12 cellular contexts compared by ENCODE assay signal in the genomic region with DNA sequence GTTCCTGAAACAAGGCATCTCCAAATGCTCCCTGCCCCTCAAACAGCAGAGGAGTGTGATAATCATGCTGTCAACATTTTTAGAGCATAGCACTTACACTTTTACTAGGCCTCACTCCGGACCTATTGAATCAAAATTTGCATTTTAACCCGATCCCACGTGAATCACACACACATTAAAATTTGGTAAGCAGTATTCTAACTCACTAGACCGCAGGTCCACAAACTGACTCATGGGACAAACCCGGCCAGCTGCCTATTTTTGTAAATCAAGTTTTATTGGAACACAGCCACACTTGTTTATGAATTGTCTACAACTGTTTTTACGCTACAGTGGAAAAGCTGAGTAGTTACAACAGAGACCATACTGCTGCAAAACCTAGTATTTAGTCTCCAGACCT. TPM values are rescaled to one million over a fixed set of nuclear protein-coding genes. Genes with fewer than 3 reads are reported as not detected.
A peak's percentile ranks its signal among the peaks of the same experiment; 100 is the strongest.
DNase-seq lines count a peak whose midpoint lies in the region; ATAC-seq and TF ChIP-seq lines count a peak whose summit lies in the region.
"Had no signal": no experiment of that assay in that cellular context is flagged by ENCODE, and none has a peak within 500 bp of the region (broad histone marks: within the 10 kb centered on the region; RNA-seq: fewer than 3 reads in every experiment).

No MANE protein-coding gene starts in this region.

- H3K36me3 ChIP-seq in tibial artery, result peaks cover 20 to 50% (median 30%) of the 10 kb centered on the region in 3 donors
- H3K36me3 ChIP-seq in CD8-positive, alpha-beta memory T cell (ENCODE audit: insufficient read depth, low read length), result peaks cover 14% of the 10 kb centered on the region

- no peaks in the 10 kb centered on the region for H3K27me3 ChIP-seq in tibial artery
- no peaks in the 10 kb centered on the region for H3K27me3 ChIP-seq in CD8-positive, alpha-beta memory T cell (ENCODE audit: insufficient read depth, low read length, poor library complexity, severe bottlenecking)

- H3K4me1 Mint-ChIP-seq in CD8-positive, alpha-beta memory T cell, result no peaks in the 10 kb centered on the region

- intact Hi-C loops in tibial artery (cut with DNase I; ENCODE audit: low total_unique reads), result no loop called here

- no peaks in the 10 kb centered on the region for H3K27me3 Mint-ChIP-seq in CD8-positive, alpha-beta memory T cell

- CTCF ChIA-PET in CD8-positive, alpha-beta memory T cell (lab: Charles Lee), result interaction anchor here (4.3 kb wide), 1 partner anchor 11 kb away, joined by 17 read pairs; no protein-coding TSS in a partner anchor

- ATAC-seq in GM18861 (IDR thresholded peaks at IDR 0.05; ENCODE audit: unreplicated experiment), result no peak
- ATAC-seq: activated CD4-positive, CD25-positive, alpha-beta regulatory T cell treated with anti-CD3 and anti-CD28 coated beads, Interleukin-2, amount 50 U/mL, for 24 hours had no signal

- POLR2A ChIA-PET in CD8-positive, alpha-beta memory T cell (lab: Charles Lee), result no interaction called here

- H3K9me3 Mint-ChIP-seq in CD8-positive, alpha-beta memory T cell, result no peaks in the 10 kb centered on the region

- peak overlapping the region in 2 of 8 donors; percentile 24 to 61 for H3K27ac Mint-ChIP-seq in CD8-positive, alpha-beta memory T cell

- no peak overlapping the region for H3K4me3 ChIP-seq in cardiac fibroblast (replicated peaks in 1 of 2; ENCODE audit: low read depth in 2 of 2, low read length in 2 of 2)
- no peak overlapping the region for H3K4me3 ChIP-seq in tibial artery
- no peak overlapping the region for H3K4me3 ChIP-seq in CD8-positive, alpha-beta memory T cell (ENCODE audit: low read length)

- peaks cover 0 to 56% (median 25%) of the 10 kb centered on the region in 4 donors for H3K4me1 ChIP-seq in tibial artery
- H3K4me1 ChIP-seq in CD8-positive, alpha-beta memory T cell (ENCODE audit: insufficient read depth, low read length), result no peaks in the 10 kb centered on the region

- TF ChIP-seq CTCF in cardiac fibroblast (IDR thresholded peaks at IDR 0.05; ENCODE audit: low read depth, low read length), result no peak
- TF ChIP-seq CTCF in tibial artery (IDR thresholded peaks at IDR 0.05), result no peak

- peaks cover 0 to 89% (median 25%) of the 10 kb centered on the region in 3 donors for H3K36me3 Mint-ChIP-seq in CD8-positive, alpha-beta memory T cell

- no peaks in the 10 kb centered on the region for H3K9me3 ChIP-seq in tibial artery
- H3K9me3 ChIP-seq in CD8-positive, alpha-beta memory T cell (ENCODE audit: low read length), result no peaks in the 10 kb centered on the region

- peak overlapping the region; percentile 70 to 73 for H3K27ac ChIP-seq in tibial artery
- no peak overlapping the region for H3K27ac ChIP-seq in CD8-positive, alpha-beta memory T cell (ENCODE audit: low read depth, low read length)

- peak; percentile 96 for DNase-seq in LHCN-M2 (ENCODE audit: low read depth)
- peak; percentile 26 to 94 for DNase-seq in cardiac fibroblast (ENCODE audit: low read depth in 2 of 2)
- peak; percentile 65 for DNase-seq in iris pigment epithelial cell (ENCODE audit: low read depth)
- no peak for DNase-seq in tibial artery
- DNase-seq in islet precursor cell, result no peak
- DNase-seq in CD8-positive, alpha-beta memory T cell, result no peak
- DNase-seq: activated gamma-delta T cell treated with Interleukin-2 at 50 U/mL for 16 hours, DMS153, Kasumi-1, NCI-H2171 had no signal

- no peak overlapping the region for H3K4me3 Mint-ChIP-seq in CD8-positive, alpha-beta memory T cell

RNA-seq across cellular contexts. Expression of a gene that starts 43.3 kb away (rescaled TPM):
- 98.4 and 126 TPM in 2 replicates for total RNA-seq in LHCN-M2 (2014; rRNA removed)
- polyA plus RNA-seq in LHCN-M2 (2012), result 34.3 TPM
- total RNA-seq in CD8-positive, alpha-beta memory T cell, result 10 to 100 TPM; 41.2 to 44.4 TPM
- polyA plus RNA-seq in CD8-positive, alpha-beta memory T cell, result 21.9 TPM

Comparison
In these comparisons a context has a peak if more than half of its experiments do, and no peak if none do; other contexts are left out.
1. DNase-seq: peak in LHCN-M2 (single experiment), cardiac fibroblast (2 of 2) and iris pigment epithelial cell (single experiment); none in tibial artery (0 of 2), islet precursor cell (single experiment) and CD8-positive, alpha-beta memory T cell (0 of 5).